ENCODE assay signal across 1 cellular context in the genomic region with DNA sequence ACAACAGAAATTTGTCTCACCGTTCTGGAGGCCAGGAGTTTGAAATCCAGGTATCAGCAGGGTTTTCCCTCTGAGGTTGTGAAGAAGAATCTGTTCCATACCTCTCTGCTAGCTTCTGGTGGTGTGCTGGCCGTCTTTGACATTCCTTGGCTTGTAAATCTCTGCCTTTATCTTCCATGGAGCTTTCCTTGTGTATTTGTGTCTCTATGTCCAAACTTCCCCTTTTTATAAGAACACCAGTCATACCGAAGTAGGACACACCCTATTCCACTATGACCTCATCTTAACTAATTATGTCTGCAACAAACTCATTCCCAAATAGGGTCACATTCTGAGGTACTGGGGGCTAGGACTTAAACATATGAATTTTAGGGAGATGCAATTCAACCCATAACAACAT.
TF ChIP-seq lines count a peak whose summit lies in the region.

No MANE protein-coding gene starts in this region.

TF ChIP-seq in GM12878, 131 proteins besides CTCF, POLR2A, EP300 and RAD21:
- TF ChIP-seq, protein P1, sequence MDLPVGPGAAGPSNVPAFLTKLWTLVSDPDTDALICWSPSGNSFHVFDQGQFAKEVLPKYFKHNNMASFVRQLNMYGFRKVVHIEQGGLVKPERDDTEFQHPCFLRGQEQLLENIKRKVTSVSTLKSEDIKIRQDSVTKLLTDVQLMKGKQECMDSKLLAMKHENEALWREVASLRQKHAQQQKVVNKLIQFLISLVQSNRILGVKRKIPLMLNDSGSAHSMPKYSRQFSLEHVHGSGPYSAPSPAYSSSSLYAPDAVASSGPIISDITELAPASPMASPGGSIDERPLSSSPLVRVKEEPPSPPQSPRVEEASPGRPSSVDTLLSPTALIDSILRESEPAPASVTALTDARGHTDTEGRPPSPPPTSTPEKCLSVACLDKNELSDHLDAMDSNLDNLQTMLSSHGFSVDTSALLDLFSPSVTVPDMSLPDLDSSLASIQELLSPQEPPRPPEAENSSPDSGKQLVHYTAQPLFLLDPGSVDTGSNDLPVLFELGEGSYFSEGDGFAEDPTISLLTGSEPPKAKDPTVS (IDR thresholded peaks at IDR 0.05; ENCODE audit: low read depth, low read length) = no peak
- TF ChIP-seq, protein P2, sequence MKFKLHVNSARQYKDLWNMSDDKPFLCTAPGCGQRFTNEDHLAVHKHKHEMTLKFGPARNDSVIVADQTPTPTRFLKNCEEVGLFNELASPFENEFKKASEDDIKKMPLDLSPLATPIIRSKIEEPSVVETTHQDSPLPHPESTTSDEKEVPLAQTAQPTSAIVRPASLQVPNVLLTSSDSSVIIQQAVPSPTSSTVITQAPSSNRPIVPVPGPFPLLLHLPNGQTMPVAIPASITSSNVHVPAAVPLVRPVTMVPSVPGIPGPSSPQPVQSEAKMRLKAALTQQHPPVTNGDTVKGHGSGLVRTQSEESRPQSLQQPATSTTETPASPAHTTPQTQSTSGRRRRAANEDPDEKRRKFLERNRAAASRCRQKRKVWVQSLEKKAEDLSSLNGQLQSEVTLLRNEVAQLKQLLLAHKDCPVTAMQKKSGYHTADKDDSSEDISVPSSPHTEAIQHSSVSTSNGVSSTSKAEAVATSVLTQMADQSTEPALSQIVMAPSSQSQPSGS (IDR thresholded peaks at IDR 0.05; ENCODE audit: low read length) = peak; percentile 69
- no peak for TF ChIP-seq FOS (IDR thresholded peaks at IDR 0.05; ENCODE audit: borderline replicate concordance, extremely low read depth, insufficient read length)
- no peak for TF ChIP-seq CHD4 (IDR thresholded peaks at IDR 0.05)
- TF ChIP-seq EED (IDR thresholded peaks at IDR 0.05; ENCODE audit: low read depth) = 0 out of 2 replicates have a peak, but pooled peaks have one; percentile 35
- peak; percentile 58; the same call in 1 of the 2 replicates for TF ChIP-seq JUNB (IDR thresholded peaks at IDR 0.05)
- TF ChIP-seq CREB1 (IDR thresholded peaks at IDR 0.05; ENCODE audit: low read depth) = no peak
- TF ChIP-seq NR2C2 (IDR thresholded peaks at IDR 0.05; ENCODE audit: borderline replicate concordance, control insufficient read depth, insufficient read length, low read depth) = no peak
- peak; percentile 83 for TF ChIP-seq ATF7 (IDR thresholded peaks at IDR 0.05; ENCODE audit: low read depth)
- TF ChIP-seq RB1 (IDR thresholded peaks at IDR 0.05; ENCODE audit: borderline replicate concordance) = no peak
- peak in 1 of 2 experiments; percentile 84; a peak in 1 of 4 replicates for TF ChIP-seq SRF (IDR thresholded peaks at IDR 0.05; ENCODE audit: low read depth in 2 of 2, low read length in 2 of 2)
- TF ChIP-seq, protein P3, sequence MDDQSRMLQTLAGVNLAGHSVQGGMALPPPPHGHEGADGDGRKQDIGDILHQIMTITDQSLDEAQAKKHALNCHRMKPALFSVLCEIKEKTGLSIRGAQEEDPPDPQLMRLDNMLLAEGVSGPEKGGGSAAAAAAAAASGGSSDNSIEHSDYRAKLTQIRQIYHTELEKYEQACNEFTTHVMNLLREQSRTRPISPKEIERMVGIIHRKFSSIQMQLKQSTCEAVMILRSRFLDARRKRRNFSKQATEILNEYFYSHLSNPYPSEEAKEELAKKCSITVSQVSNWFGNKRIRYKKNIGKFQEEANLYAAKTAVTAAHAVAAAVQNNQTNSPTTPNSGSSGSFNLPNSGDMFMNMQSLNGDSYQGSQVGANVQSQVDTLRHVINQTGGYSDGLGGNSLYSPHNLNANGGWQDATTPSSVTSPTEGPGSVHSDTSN (IDR thresholded peaks at IDR 0.05; ENCODE audit: insufficient replicate concordance, low read depth, low read length) = no peak
- TF ChIP-seq, protein P4, sequence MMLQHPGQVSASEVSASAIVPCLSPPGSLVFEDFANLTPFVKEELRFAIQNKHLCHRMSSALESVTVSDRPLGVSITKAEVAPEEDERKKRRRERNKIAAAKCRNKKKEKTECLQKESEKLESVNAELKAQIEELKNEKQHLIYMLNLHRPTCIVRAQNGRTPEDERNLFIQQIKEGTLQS (IDR thresholded peaks at IDR 0.05; ENCODE audit: borderline replicate concordance, extremely low read depth, low read depth, low read length) = no peak
- no peak for TF ChIP-seq BMI1 (IDR thresholded peaks at IDR 0.05; ENCODE audit: borderline replicate concordance)
- TF ChIP-seq, protein P5, sequence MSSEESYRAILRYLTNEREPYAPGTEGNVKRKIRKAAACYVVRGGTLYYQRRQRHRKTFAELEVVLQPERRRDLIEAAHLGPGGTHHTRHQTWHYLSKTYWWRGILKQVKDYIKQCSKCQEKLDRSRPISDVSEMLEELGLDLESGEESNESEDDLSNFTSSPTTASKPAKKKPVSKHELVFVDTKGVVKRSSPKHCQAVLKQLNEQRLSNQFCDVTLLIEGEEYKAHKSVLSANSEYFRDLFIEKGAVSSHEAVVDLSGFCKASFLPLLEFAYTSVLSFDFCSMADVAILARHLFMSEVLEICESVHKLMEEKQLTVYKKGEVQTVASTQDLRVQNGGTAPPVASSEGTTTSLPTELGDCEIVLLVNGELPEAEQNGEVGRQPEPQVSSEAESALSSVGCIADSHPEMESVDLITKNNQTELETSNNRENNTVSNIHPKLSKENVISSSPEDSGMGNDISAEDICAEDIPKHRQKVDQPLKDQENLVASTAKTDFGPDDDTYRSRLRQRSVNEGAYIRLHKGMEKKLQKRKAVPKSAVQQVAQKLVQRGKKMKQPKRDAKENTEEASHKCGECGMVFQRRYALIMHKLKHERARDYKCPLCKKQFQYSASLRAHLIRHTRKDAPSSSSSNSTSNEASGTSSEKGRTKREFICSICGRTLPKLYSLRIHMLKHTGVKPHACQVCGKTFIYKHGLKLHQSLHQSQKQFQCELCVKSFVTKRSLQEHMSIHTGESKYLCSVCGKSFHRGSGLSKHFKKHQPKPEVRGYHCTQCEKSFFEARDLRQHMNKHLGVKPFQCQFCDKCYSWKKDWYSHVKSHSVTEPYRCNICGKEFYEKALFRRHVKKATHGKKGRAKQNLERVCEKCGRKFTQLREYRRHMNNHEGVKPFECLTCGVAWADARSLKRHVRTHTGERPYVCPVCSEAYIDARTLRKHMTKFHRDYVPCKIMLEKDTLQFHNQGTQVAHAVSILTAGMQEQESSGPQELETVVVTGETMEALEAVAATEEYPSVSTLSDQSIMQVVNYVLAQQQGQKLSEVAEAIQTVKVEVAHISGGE (CRISPR knock-in tag; IDR thresholded peaks at IDR 0.05) = no peak
- peak; percentile 41; the same call in 1 of the 2 replicates for TF ChIP-seq SPI1 (IDR thresholded peaks at IDR 0.05; ENCODE audit: borderline replicate concordance, insufficient read depth, low read depth, low read length)
- no peak for TF ChIP-seq ZZZ3 (IDR thresholded peaks at IDR 0.05; ENCODE audit: control insufficient read depth, insufficient read length, low read depth)
- TF ChIP-seq ZNF217 (IDR thresholded peaks at IDR 0.05) = no peak
- 0 out of 2 replicates have a peak, but pooled peaks have one; percentile 30 for TF ChIP-seq IKZF1 (conservative IDR thresholded peaks at IDR 0.05)
- TF ChIP-seq, protein P6, sequence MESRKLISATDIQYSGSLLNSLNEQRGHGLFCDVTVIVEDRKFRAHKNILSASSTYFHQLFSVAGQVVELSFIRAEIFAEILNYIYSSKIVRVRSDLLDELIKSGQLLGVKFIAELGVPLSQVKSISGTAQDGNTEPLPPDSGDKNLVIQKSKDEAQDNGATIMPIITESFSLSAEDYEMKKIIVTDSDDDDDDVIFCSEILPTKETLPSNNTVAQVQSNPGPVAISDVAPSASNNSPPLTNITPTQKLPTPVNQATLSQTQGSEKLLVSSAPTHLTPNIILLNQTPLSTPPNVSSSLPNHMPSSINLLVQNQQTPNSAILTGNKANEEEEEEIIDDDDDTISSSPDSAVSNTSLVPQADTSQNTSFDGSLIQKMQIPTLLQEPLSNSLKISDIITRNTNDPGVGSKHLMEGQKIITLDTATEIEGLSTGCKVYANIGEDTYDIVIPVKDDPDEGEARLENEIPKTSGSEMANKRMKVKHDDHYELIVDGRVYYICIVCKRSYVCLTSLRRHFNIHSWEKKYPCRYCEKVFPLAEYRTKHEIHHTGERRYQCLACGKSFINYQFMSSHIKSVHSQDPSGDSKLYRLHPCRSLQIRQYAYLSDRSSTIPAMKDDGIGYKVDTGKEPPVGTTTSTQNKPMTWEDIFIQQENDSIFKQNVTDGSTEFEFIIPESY (IDR thresholded peaks at IDR 0.05) = no peak
- no peak for TF ChIP-seq TCF7 (IDR thresholded peaks at IDR 0.05; ENCODE audit: borderline replicate concordance)
- peak; percentile 44; the same call in 1 of the 2 replicates for TF ChIP-seq NFIC (IDR thresholded peaks at IDR 0.05; ENCODE audit: low read depth, low read length)
- TF ChIP-seq SREBF1 (IDR thresholded peaks at IDR 0.05; ENCODE audit: low read length) = no peak
- TF ChIP-seq ZNF24 (IDR thresholded peaks at IDR 0.05) = no peak
- TF ChIP-seq, protein P7, sequence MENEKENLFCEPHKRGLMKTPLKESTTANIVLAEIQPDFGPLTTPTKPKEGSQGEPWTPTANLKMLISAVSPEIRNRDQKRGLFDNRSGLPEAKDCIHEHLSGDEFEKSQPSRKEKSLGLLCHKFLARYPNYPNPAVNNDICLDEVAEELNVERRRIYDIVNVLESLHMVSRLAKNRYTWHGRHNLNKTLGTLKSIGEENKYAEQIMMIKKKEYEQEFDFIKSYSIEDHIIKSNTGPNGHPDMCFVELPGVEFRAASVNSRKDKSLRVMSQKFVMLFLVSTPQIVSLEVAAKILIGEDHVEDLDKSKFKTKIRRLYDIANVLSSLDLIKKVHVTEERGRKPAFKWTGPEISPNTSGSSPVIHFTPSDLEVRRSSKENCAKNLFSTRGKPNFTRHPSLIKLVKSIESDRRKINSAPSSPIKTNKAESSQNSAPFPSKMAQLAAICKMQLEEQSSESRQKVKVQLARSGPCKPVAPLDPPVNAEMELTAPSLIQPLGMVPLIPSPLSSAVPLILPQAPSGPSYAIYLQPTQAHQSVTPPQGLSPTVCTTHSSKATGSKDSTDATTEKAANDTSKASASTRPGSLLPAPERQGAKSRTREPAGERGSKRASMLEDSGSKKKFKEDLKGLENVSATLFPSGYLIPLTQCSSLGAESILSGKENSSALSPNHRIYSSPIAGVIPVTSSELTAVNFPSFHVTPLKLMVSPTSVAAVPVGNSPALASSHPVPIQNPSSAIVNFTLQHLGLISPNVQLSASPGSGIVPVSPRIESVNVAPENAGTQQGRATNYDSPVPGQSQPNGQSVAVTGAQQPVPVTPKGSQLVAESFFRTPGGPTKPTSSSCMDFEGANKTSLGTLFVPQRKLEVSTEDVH (IDR thresholded peaks at IDR 0.05; ENCODE audit: low read depth, partially characterized antibody) = no peak
- TF ChIP-seq CREM (IDR thresholded peaks at IDR 0.05; ENCODE audit: low read depth) = 0 out of 2 replicates have a peak, but pooled peaks have one; percentile 31
- TF ChIP-seq, protein P8, sequence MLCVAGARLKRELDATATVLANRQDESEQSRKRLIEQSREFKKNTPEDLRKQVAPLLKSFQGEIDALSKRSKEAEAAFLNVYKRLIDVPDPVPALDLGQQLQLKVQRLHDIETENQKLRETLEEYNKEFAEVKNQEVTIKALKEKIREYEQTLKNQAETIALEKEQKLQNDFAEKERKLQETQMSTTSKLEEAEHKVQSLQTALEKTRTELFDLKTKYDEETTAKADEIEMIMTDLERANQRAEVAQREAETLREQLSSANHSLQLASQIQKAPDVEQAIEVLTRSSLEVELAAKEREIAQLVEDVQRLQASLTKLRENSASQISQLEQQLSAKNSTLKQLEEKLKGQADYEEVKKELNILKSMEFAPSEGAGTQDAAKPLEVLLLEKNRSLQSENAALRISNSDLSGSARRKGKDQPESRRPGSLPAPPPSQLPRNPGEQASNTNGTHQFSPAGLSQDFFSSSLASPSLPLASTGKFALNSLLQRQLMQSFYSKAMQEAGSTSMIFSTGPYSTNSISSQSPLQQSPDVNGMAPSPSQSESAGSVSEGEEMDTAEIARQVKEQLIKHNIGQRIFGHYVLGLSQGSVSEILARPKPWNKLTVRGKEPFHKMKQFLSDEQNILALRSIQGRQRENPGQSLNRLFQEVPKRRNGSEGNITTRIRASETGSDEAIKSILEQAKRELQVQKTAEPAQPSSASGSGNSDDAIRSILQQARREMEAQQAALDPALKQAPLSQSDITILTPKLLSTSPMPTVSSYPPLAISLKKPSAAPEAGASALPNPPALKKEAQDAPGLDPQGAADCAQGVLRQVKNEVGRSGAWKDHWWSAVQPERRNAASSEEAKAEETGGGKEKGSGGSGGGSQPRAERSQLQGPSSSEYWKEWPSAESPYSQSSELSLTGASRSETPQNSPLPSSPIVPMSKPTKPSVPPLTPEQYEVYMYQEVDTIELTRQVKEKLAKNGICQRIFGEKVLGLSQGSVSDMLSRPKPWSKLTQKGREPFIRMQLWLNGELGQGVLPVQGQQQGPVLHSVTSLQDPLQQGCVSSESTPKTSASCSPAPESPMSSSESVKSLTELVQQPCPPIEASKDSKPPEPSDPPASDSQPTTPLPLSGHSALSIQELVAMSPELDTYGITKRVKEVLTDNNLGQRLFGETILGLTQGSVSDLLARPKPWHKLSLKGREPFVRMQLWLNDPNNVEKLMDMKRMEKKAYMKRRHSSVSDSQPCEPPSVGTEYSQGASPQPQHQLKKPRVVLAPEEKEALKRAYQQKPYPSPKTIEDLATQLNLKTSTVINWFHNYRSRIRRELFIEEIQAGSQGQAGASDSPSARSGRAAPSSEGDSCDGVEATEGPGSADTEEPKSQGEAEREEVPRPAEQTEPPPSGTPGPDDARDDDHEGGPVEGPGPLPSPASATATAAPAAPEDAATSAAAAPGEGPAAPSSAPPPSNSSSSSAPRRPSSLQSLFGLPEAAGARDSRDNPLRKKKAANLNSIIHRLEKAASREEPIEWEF (IDR thresholded peaks at IDR 0.05; ENCODE audit: insufficient replicate concordance, low read depth, low read length) = no peak
- no peak for TF ChIP-seq KAT2A (conservative IDR thresholded peaks at IDR 0.05; ENCODE audit: control insufficient read depth, low read depth, low read length)
- TF ChIP-seq, protein P9, sequence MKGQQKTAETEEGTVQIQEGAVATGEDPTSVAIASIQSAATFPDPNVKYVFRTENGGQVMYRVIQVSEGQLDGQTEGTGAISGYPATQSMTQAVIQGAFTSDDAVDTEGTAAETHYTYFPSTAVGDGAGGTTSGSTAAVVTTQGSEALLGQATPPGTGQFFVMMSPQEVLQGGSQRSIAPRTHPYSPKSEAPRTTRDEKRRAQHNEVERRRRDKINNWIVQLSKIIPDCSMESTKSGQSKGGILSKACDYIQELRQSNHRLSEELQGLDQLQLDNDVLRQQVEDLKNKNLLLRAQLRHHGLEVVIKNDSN (IDR thresholded peaks at IDR 0.05; ENCODE audit: borderline replicate concordance, extremely low read length, insufficient read depth, low read depth, low read length) = no peak
- TF ChIP-seq JUND (IDR thresholded peaks at IDR 0.05; ENCODE audit: low read depth, low read length) = no peak
- TF ChIP-seq POLR2AphosphoS5 (IDR thresholded peaks at IDR 0.05; ENCODE audit: low read length) = 0 out of 2 replicates have a peak, but pooled peaks have one; percentile 27
- TF ChIP-seq IKZF2 (IDR thresholded peaks at IDR 0.05) = peak in 1 of 2 experiments; percentile 42; a peak in 1 of 4 replicates
